In the genomic region with DNA sequence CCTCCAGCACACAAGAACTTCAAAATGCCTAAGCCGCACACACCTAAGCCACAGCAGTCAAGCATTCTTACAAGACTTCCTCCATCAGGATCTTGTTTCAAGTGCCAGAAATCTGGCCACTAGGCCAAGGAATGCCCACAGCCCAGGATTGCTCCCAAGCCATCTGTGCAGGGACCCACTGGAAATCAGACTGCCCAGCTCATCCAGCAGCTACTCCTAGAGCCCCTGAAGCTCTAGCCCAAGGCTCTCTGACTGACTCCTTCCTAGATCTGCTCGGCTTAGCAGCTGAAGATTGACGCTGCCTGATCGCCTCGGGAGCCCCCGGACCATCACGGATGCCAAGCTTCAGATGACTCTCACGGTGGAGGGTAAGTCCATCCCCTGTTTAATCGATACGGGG, we compare ENCODE assay signal across 2 cellular contexts. TPM values are rescaled to one million over a fixed set of nuclear protein-coding genes. Genes with fewer than 3 reads are reported as not detected.
"Had no signal": no experiment of that assay in that cellular context is flagged by ENCODE, and none has a peak within 500 bp of the region (broad histone marks: within the 10 kb centered on the region; RNA-seq: fewer than 3 reads in every experiment).

No MANE protein-coding gene starts in this region.

RNA-seq across cellular contexts. Expression of gene TUBB2B, which starts 59.4 kb away (rescaled TPM):
- total RNA-seq: activated CD4-positive, alpha-beta memory T cell treated with anti-CD3 and anti-CD28 coated beads, Interleukin-2, amount 10 ng/mL, durations not matched to agents 7 days and 5 days; activated CD8-positive, alpha-beta memory T cell treated with anti-CD3 and anti-CD28 coated beads, Interleukin-2, amount 10 ng/mL, durations not matched to agents 7 days and 5 days had no signal
